15 cellular contexts compared by ENCODE assay signal in the genomic region with DNA sequence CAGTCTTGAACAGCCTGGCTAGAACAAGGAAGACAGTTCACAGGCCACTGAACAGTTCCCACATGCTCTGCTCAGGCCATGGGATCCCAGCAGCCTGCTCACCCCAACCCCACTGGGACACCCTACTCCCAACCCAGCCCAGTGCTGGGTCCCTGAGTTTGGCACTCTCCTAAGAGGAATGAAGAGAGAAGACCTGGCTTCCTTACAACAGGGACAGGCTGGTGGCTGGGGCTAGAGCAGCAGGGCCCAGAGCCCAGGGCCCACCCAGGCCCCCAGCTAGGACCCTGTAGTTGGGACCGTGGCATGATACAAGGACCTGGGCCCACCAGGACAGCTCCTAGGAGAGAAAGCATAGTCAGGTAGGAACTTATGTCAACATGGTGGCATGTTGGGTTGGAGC. TPM values are rescaled to one million over a fixed set of nuclear protein-coding genes. Genes with fewer than 3 reads are reported as not detected.
"Had no signal": no experiment of that assay in that cellular context is flagged by ENCODE, and none has a peak within 500 bp of the region (broad histone marks: within the 10 kb centered on the region; RNA-seq: fewer than 3 reads in every experiment).

No MANE protein-coding gene starts in this region.

- H3K4me1 ChIP-seq: psoas muscle had no signal

- H2AFZ ChIP-seq: hepatocyte had no signal

- FAIRE-seq: keratinocyte had no signal

- H3K4me2 ChIP-seq: hepatocyte had no signal

- H3K79me2 ChIP-seq: hepatocyte had no signal

- H3K27me3 ChIP-seq: colonic mucosa, hepatocyte had no signal

- H3K9me3 ChIP-seq: colonic mucosa, psoas muscle, thoracic aorta had no signal

- H3K9me3 Mint-ChIP-seq: activated naive CD4-positive, alpha-beta T cell treated with anti-CD3 and anti-CD28 coated beads for 36 hours had no signal

- DNase-seq: activated CD4-positive, CD25-positive, alpha-beta regulatory T cell treated with anti-CD3 and anti-CD28 coated beads, Interleukin-2, amount 50 U/mL, for 72 hours; activated naive CD4-positive, alpha-beta T cell treated with anti-CD3 and anti-CD28 coated beads for 36 hours; caudate nucleus; colonic mucosa; stimulated activated CD4-positive, alpha-beta T cell treated with anti-CD3 and anti-CD28 coated beads, Interleukin-1b, Interleukin-23, amount 100 ng/mL, for 48 hours; T-helper 9 cell had no signal

- H3K27ac ChIP-seq: colonic mucosa, hepatocyte, psoas muscle, SK-N-MC, thoracic aorta had no signal

- H3K4me3 ChIP-seq: colonic mucosa, hepatocyte, psoas muscle, SK-N-MC, thoracic aorta had no signal

- H3K4me3 Mint-ChIP-seq: activated naive CD4-positive, alpha-beta T cell treated with anti-CD3 and anti-CD28 coated beads for 36 hours had no signal

- ATAC-seq: esophagus mucosa, sciatic nerve had no signal

RNA-seq across cellular contexts. Expression of a gene that starts 43.4 kb away (rescaled TPM):
- total RNA-seq: activated naive CD4-positive, alpha-beta T cell treated with anti-CD3 and anti-CD28 coated beads for 36 hours had no signal
- polyA plus RNA-seq: neural cell had no signal

RNA-seq across cellular contexts. Expression of a gene that starts 52.3 kb away (rescaled TPM):
- total RNA-seq: mesenteric fat pad had no signal
